Comparison of ENCODE assay signal across 1 cellular context in the genomic region with DNA sequence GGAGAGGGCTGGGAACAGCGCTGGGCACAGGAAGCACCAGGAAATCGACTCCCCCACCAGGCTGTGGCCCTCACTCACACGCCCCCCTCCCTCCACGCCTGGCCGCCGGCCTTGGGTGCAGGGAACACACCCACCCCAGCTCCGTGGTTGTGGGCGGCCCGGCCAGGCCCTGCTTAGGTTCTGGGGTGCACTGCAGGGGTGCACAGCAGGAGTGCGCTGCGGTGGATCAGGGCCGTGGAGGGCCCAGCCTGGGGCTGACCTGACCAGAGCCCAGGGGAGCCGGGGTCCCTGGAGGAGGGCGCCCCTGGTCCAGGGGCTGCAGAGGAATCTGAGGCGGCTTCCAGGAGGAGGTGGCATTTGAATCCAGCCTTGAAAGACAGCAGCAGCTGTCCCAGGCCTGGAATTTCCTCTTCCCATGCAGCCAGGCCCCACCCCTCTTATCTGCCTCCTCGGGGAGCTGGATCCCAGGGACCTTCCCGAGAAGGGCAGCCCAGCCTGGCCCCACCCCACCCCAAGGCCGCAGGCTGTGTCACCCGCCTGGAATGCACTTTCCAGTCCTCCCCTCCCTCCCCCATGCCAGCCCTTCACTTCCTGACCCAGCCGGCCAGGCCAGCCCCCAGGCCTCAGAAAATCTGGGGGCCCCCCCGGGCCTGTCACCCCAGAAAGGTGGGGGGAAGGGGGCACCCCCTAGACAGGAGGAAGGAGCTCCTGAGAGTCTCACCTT.
TF ChIP-seq lines count a peak whose summit lies in the region.

No MANE protein-coding gene starts in this region.

TF ChIP-seq in HepG2, 621 proteins besides CTCF, POLR2A, EP300 and RAD21 (continued from another document and continues in another):
- no peak for TF ChIP-seq GABPA (IDR thresholded peaks at IDR 0.05; ENCODE audit: low read depth, low read length)
- no peak for TF ChIP-seq GABPA (CRISPR knock-in tag; IDR thresholded peaks at IDR 0.05; ENCODE audit: low read depth)
- TF ChIP-seq ZNF101 (CRISPR knock-in tag; IDR thresholded peaks at IDR 0.05; ENCODE audit: borderline replicate concordance, low read depth) = no peak
- TF ChIP-seq ZSCAN29 (CRISPR knock-in tag; conservative IDR thresholded peaks at IDR 0.05) = no peak
- no peak for TF ChIP-seq ZNF839 (CRISPR knock-in tag; IDR thresholded peaks at IDR 0.05; ENCODE audit: borderline replicate concordance)
- TF ChIP-seq, protein P1, sequence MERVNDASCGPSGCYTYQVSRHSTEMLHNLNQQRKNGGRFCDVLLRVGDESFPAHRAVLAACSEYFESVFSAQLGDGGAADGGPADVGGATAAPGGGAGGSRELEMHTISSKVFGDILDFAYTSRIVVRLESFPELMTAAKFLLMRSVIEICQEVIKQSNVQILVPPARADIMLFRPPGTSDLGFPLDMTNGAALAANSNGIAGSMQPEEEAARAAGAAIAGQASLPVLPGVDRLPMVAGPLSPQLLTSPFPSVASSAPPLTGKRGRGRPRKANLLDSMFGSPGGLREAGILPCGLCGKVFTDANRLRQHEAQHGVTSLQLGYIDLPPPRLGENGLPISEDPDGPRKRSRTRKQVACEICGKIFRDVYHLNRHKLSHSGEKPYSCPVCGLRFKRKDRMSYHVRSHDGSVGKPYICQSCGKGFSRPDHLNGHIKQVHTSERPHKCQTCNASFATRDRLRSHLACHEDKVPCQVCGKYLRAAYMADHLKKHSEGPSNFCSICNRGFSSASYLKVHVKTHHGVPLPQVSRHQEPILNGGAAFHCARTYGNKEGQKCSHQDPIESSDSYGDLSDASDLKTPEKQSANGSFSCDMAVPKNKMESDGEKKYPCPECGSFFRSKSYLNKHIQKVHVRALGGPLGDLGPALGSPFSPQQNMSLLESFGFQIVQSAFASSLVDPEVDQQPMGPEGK (CRISPR knock-in tag; IDR thresholded peaks at IDR 0.05) = peak; percentile 92
- TF ChIP-seq ZZZ3 (CRISPR knock-in tag; IDR thresholded peaks at IDR 0.05; ENCODE audit: borderline replicate concordance) = no peak
- TF ChIP-seq, protein P2, sequence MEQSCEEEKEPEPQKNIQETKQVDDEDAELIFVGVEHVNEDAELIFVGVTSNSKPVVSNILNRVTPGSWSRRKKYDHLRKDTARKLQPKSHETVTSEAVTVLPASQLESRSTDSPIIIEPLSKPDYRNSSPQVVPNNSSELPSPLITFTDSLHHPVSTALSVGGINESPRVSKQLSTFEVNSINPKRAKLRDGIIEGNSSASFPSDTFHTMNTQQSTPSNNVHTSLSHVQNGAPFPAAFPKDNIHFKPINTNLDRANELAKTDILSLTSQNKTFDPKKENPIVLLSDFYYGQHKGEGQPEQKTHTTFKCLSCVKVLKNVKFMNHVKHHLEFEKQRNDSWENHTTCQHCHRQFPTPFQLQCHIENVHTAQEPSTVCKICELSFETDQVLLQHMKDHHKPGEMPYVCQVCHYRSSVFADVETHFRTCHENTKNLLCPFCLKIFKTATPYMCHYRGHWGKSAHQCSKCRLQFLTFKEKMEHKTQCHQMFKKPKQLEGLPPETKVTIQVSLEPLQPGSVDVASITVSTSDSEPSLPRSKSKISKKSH (CRISPR knock-in tag; IDR thresholded peaks at IDR 0.05; ENCODE audit: borderline replicate concordance) = no peak
- TF ChIP-seq, protein P3, sequence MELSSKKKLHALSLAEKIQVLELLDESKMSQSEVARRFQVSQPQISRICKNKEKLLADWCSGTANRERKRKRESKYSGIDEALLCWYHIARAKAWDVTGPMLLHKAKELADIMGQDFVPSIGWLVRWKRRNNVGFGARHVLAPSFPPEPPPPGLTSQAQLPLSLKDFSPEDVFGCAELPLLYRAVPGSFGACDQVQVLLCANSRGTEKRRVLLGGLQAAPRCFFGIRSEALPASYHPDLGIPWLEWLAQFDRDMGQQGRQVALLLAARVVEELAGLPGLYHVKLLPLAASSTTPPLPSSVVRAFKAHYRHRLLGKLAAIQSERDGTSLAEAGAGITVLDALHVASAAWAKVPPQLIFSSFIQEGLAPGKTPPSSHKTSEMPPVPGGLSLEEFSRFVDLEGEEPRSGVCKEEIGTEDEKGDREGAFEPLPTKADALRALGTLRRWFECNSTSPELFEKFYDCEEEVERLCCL (CRISPR knock-in tag; IDR thresholded peaks at IDR 0.05; ENCODE audit: borderline replicate concordance) = no peak
- TF ChIP-seq JUN (CRISPR knock-in tag; IDR thresholded peaks at IDR 0.05) = peak; percentile 79; the same call in 1 of the 2 replicates
- TF ChIP-seq ZFX (CRISPR knock-in tag; IDR thresholded peaks at IDR 0.05; ENCODE audit: low read depth) = peak; percentile 72
- TF ChIP-seq CBX1 (IDR thresholded peaks at IDR 0.05; ENCODE audit: low read depth) = peak; percentile 31
- TF ChIP-seq ZNF670 (CRISPR knock-in tag; IDR thresholded peaks at IDR 0.05; ENCODE audit: borderline replicate concordance) = no peak
- no peak for TF ChIP-seq PCBP2 (optimal IDR thresholded peaks at IDR 0.05; ENCODE audit: low read depth, low read length, poor library complexity, severe bottlenecking)
- TF ChIP-seq ZC3H13 (CRISPR knock-in tag; IDR thresholded peaks at IDR 0.05) = no peak
- TF ChIP-seq, protein P4, sequence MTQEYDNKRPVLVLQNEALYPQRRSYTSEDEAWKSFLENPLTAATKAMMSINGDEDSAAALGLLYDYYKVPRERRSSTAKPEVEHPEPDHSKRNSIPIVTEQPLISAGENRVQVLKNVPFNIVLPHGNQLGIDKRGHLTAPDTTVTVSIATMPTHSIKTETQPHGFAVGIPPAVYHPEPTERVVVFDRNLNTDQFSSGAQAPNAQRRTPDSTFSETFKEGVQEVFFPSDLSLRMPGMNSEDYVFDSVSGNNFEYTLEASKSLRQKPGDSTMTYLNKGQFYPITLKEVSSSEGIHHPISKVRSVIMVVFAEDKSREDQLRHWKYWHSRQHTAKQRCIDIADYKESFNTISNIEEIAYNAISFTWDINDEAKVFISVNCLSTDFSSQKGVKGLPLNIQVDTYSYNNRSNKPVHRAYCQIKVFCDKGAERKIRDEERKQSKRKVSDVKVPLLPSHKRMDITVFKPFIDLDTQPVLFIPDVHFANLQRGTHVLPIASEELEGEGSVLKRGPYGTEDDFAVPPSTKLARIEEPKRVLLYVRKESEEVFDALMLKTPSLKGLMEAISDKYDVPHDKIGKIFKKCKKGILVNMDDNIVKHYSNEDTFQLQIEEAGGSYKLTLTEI (CRISPR knock-in tag; conservative IDR thresholded peaks at IDR 0.05) = no peak
- TF ChIP-seq CBX2 (IDR thresholded peaks at IDR 0.05; ENCODE audit: low read depth, low read length) = no peak
- no peak for TF ChIP-seq CBX2 (CRISPR knock-in tag; IDR thresholded peaks at IDR 0.05; ENCODE audit: low read depth)
- TF ChIP-seq, protein P5, sequence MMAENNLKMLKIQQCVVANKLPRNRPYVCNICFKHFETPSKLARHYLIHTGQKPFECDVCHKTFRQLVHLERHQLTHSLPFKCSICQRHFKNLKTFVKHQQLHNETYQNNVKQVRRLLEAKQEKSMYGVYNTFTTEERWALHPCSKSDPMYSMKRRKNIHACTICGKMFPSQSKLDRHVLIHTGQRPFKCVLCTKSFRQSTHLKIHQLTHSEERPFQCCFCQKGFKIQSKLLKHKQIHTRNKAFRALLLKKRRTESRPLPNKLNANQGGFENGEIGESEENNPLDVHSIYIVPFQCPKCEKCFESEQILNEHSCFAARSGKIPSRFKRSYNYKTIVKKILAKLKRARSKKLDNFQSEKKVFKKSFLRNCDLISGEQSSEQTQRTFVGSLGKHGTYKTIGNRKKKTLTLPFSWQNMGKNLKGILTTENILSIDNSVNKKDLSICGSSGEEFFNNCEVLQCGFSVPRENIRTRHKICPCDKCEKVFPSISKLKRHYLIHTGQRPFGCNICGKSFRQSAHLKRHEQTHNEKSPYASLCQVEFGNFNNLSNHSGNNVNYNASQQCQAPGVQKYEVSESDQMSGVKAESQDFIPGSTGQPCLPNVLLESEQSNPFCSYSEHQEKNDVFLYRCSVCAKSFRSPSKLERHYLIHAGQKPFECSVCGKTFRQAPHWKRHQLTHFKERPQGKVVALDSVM (CRISPR knock-in tag; IDR thresholded peaks at IDR 0.05) = no peak
- TF ChIP-seq, protein P6, sequence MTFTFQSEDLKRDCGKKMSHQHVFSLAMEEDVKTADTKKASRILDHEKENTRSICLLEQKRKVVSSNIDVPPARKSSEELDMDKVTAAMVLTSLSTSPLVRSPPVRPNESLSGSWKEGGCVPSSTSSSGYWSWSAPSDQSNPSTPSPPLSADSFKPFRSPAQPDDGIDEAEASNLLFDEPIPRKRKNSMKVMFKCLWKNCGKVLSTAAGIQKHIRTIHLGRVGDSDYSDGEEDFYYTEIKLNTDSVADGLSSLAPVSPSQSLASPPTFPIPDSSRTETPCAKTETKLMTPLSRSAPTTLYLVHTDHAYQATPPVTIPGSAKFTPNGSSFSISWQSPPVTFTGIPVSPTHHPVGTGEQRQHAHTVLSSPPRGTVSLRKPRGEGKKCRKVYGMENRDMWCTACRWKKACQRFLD (CRISPR knock-in tag; IDR thresholded peaks at IDR 0.05; ENCODE audit: borderline replicate concordance) = no peak
- TF ChIP-seq, protein P7, sequence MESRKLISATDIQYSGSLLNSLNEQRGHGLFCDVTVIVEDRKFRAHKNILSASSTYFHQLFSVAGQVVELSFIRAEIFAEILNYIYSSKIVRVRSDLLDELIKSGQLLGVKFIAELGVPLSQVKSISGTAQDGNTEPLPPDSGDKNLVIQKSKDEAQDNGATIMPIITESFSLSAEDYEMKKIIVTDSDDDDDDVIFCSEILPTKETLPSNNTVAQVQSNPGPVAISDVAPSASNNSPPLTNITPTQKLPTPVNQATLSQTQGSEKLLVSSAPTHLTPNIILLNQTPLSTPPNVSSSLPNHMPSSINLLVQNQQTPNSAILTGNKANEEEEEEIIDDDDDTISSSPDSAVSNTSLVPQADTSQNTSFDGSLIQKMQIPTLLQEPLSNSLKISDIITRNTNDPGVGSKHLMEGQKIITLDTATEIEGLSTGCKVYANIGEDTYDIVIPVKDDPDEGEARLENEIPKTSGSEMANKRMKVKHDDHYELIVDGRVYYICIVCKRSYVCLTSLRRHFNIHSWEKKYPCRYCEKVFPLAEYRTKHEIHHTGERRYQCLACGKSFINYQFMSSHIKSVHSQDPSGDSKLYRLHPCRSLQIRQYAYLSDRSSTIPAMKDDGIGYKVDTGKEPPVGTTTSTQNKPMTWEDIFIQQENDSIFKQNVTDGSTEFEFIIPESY (CRISPR knock-in tag; IDR thresholded peaks at IDR 0.05) = no peak
- TF ChIP-seq, protein P8, sequence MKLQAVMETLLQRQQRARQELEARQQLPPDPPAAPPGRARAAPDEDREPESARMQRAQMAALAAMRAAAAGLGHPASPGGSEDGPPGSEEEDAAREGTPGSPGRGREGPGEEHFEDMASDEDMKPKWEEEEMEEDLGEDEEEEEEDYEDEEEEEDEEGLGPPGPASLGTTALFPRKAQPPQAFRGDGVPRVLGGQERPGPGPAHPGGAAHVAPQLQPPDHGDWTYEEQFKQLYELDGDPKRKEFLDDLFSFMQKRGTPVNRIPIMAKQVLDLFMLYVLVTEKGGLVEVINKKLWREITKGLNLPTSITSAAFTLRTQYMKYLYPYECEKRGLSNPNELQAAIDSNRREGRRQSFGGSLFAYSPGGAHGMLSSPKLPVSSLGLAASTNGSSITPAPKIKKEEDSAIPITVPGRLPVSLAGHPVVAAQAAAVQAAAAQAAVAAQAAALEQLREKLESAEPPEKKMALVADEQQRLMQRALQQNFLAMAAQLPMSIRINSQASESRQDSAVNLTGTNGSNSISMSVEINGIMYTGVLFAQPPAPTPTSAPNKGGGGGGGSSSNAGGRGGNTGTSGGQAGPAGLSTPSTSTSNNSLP (IDR thresholded peaks at IDR 0.05; ENCODE audit: low read depth, low read length) = no peak
- TF ChIP-seq, protein P9, sequence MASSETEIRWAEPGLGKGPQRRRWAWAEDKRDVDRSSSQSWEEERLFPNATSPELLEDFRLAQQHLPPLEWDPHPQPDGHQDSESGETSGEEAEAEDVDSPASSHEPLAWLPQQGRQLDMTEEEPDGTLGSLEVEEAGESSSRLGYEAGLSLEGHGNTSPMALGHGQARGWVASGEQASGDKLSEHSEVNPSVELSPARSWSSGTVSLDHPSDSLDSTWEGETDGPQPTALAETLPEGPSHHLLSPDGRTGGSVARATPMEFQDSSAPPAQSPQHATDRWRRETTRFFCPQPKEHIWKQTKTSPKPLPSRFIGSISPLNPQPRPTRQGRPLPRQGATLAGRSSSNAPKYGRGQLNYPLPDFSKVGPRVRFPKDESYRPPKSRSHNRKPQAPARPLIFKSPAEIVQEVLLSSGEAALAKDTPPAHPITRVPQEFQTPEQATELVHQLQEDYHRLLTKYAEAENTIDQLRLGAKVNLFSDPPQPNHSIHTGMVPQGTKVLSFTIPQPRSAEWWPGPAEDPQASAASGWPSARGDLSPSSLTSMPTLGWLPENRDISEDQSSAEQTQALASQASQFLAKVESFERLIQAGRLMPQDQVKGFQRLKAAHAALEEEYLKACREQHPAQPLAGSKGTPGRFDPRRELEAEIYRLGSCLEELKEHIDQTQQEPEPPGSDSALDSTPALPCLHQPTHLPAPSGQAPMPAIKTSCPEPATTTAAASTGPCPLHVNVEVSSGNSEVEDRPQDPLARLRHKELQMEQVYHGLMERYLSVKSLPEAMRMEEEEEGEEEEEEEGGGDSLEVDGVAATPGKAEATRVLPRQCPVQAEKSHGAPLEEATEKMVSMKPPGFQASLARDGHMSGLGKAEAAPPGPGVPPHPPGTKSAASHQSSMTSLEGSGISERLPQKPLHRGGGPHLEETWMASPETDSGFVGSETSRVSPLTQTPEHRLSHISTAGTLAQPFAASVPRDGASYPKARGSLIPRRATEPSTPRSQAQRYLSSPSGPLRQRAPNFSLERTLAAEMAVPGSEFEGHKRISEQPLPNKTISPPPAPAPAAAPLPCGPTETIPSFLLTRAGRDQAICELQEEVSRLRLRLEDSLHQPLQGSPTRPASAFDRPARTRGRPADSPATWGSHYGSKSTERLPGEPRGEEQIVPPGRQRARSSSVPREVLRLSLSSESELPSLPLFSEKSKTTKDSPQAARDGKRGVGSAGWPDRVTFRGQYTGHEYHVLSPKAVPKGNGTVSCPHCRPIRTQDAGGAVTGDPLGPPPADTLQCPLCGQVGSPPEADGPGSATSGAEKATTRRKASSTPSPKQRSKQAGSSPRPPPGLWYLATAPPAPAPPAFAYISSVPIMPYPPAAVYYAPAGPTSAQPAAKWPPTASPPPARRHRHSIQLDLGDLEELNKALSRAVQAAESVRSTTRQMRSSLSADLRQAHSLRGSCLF (CRISPR knock-in tag; IDR thresholded peaks at IDR 0.05; ENCODE audit: borderline replicate concordance) = no peak
